In the genomic region with DNA sequence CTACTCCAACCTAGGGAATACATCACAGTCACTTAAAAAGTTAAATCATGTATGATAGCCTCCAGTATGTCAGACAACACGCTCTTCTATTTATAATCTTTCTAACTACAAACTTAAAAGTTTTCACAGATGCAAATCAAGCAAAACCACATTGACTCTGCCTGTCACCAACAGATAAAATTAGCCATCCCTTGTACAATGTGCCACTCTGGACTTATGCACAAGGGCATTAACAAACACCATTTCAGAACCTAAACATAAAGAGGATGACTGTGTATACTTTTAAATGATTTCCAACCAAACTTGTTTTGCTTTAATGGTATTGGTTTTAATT, we compare ENCODE assay signal across 1 cellular context.
TF ChIP-seq lines count a peak whose summit lies in the region.

No MANE protein-coding gene starts in this region.

TF ChIP-seq in SK-N-SH, 30 proteins besides CTCF, POLR2A, EP300 and RAD21 (continued from another document):
- TF ChIP-seq, protein P1, sequence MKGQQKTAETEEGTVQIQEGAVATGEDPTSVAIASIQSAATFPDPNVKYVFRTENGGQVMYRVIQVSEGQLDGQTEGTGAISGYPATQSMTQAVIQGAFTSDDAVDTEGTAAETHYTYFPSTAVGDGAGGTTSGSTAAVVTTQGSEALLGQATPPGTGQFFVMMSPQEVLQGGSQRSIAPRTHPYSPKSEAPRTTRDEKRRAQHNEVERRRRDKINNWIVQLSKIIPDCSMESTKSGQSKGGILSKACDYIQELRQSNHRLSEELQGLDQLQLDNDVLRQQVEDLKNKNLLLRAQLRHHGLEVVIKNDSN (IDR thresholded peaks at IDR 0.05; ENCODE audit: borderline replicate concordance, low read depth), result no peak
- no peak for TF ChIP-seq POLR2AphosphoS5 (IDR thresholded peaks at IDR 0.05; ENCODE audit: low read depth, low read length)
- TF ChIP-seq, protein P2, sequence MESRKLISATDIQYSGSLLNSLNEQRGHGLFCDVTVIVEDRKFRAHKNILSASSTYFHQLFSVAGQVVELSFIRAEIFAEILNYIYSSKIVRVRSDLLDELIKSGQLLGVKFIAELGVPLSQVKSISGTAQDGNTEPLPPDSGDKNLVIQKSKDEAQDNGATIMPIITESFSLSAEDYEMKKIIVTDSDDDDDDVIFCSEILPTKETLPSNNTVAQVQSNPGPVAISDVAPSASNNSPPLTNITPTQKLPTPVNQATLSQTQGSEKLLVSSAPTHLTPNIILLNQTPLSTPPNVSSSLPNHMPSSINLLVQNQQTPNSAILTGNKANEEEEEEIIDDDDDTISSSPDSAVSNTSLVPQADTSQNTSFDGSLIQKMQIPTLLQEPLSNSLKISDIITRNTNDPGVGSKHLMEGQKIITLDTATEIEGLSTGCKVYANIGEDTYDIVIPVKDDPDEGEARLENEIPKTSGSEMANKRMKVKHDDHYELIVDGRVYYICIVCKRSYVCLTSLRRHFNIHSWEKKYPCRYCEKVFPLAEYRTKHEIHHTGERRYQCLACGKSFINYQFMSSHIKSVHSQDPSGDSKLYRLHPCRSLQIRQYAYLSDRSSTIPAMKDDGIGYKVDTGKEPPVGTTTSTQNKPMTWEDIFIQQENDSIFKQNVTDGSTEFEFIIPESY (IDR thresholded peaks at IDR 0.05; ENCODE audit: borderline replicate concordance, low read depth), result no peak
- TF ChIP-seq, protein P3, sequence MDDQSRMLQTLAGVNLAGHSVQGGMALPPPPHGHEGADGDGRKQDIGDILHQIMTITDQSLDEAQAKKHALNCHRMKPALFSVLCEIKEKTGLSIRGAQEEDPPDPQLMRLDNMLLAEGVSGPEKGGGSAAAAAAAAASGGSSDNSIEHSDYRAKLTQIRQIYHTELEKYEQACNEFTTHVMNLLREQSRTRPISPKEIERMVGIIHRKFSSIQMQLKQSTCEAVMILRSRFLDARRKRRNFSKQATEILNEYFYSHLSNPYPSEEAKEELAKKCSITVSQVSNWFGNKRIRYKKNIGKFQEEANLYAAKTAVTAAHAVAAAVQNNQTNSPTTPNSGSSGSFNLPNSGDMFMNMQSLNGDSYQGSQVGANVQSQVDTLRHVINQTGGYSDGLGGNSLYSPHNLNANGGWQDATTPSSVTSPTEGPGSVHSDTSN (IDR thresholded peaks at IDR 0.05), result no peak
- no peak for TF ChIP-seq JUND (IDR thresholded peaks at IDR 0.05)
- no peak for TF ChIP-seq TEAD4 (IDR thresholded peaks at IDR 0.05; ENCODE audit: borderline replicate concordance, insufficient read depth)
- no peak for TF ChIP-seq MXI1 (IDR thresholded peaks at IDR 0.05; ENCODE audit: low read depth, low read length)
- TF ChIP-seq, protein P4, sequence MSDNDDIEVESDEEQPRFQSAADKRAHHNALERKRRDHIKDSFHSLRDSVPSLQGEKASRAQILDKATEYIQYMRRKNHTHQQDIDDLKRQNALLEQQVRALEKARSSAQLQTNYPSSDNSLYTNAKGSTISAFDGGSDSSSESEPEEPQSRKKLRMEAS (IDR thresholded peaks at IDR 0.05; ENCODE audit: low read depth), result no peak
- TF ChIP-seq SIN3A (IDR thresholded peaks at IDR 0.05; ENCODE audit: borderline replicate concordance, low read depth, low read length), result no peak
- TF ChIP-seq, protein P5, sequence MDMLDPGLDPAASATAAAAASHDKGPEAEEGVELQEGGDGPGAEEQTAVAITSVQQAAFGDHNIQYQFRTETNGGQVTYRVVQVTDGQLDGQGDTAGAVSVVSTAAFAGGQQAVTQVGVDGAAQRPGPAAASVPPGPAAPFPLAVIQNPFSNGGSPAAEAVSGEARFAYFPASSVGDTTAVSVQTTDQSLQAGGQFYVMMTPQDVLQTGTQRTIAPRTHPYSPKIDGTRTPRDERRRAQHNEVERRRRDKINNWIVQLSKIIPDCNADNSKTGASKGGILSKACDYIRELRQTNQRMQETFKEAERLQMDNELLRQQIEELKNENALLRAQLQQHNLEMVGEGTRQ (IDR thresholded peaks at IDR 0.05; ENCODE audit: borderline replicate concordance, low read depth, low read length), result no peak
- TF ChIP-seq, protein P6, sequence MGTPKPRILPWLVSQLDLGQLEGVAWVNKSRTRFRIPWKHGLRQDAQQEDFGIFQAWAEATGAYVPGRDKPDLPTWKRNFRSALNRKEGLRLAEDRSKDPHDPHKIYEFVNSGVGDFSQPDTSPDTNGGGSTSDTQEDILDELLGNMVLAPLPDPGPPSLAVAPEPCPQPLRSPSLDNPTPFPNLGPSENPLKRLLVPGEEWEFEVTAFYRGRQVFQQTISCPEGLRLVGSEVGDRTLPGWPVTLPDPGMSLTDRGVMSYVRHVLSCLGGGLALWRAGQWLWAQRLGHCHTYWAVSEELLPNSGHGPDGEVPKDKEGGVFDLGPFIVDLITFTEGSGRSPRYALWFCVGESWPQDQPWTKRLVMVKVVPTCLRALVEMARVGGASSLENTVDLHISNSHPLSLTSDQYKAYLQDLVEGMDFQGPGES (IDR thresholded peaks at IDR 0.05; ENCODE audit: low read depth, low read length), result no peak
- no peak for TF ChIP-seq RXRA (IDR thresholded peaks at IDR 0.05; ENCODE audit: borderline replicate concordance, low read depth)
- no peak for TF ChIP-seq SMC3 (IDR thresholded peaks at IDR 0.05; ENCODE audit: low read depth, low read length)
- TF ChIP-seq RFX5 (IDR thresholded peaks at IDR 0.05; ENCODE audit: low read length), result no peak
- TF ChIP-seq, protein P7, sequence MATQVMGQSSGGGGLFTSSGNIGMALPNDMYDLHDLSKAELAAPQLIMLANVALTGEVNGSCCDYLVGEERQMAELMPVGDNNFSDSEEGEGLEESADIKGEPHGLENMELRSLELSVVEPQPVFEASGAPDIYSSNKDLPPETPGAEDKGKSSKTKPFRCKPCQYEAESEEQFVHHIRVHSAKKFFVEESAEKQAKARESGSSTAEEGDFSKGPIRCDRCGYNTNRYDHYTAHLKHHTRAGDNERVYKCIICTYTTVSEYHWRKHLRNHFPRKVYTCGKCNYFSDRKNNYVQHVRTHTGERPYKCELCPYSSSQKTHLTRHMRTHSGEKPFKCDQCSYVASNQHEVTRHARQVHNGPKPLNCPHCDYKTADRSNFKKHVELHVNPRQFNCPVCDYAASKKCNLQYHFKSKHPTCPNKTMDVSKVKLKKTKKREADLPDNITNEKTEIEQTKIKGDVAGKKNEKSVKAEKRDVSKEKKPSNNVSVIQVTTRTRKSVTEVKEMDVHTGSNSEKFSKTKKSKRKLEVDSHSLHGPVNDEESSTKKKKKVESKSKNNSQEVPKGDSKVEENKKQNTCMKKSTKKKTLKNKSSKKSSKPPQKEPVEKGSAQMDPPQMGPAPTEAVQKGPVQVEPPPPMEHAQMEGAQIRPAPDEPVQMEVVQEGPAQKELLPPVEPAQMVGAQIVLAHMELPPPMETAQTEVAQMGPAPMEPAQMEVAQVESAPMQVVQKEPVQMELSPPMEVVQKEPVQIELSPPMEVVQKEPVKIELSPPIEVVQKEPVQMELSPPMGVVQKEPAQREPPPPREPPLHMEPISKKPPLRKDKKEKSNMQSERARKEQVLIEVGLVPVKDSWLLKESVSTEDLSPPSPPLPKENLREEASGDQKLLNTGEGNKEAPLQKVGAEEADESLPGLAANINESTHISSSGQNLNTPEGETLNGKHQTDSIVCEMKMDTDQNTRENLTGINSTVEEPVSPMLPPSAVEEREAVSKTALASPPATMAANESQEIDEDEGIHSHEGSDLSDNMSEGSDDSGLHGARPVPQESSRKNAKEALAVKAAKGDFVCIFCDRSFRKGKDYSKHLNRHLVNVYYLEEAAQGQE (IDR thresholded peaks at IDR 0.05; ENCODE audit: low read depth, low read length), result no peak
- no peak for TF ChIP-seq YY1 (IDR thresholded peaks at IDR 0.05; ENCODE audit: low read depth)
